In genomic region chr5:10057356-10057755, GRCh38 we compare ENCODE assay signal across 26 cellular contexts.
"Had no signal": no experiment of that assay in that cellular context is flagged by ENCODE, and none has a peak within 500 bp of the region (broad histone marks: within the 10 kb centered on the region; RNA-seq: fewer than 3 reads in every experiment).

No MANE protein-coding gene starts in this region.

- H3K4me3 Mint-ChIP-seq: immature natural killer cell; mesothelial cell of epicardium; naive B cell; natural killer cell; nephron progenitor cell; stimulated activated naive B cell treated with anti-CD40 and anti-IgM and Interleukin-4, amounts not matched to agents 10 μg/mL and 1 μg/mL and 100 μg/mL, for 72 hours had no signal

- H3K9me3 ChIP-seq: pancreas, prostate gland, testis, upper lobe of right lung had no signal

- H3K4me1 ChIP-seq: left ventricle myocardium inferior, pancreas, prostate gland, stomach, testis, tibial artery, upper lobe of right lung had no signal

- H3K4me1 Mint-ChIP-seq: immature natural killer cell; naive B cell; natural killer cell; stimulated activated naive B cell treated with anti-CD40 and anti-IgM and Interleukin-4, amounts not matched to agents 10 μg/mL and 1 μg/mL and 100 μg/mL, for 72 hours had no signal

- DNase-seq: hypothalamus; immature natural killer cell; left ventricle myocardium inferior; mesendoderm; naive B cell; natural killer cell; nephron progenitor cell; pancreas; posterior cingulate gyrus; retina; right cardiac atrium; stimulated activated CD4-positive, alpha-beta T cell treated with anti-CD3 and anti-CD28 coated beads, Interleukin-12 subunit alpha, Interleukin-12 subunit beta, amount 100 ng/mL, for 4 hours; stimulated activated CD4-positive, alpha-beta T cell treated with anti-CD3 and anti-CD28 coated beads, Interleukin-15, amount 100 ng/mL, for 24 hours; stimulated activated CD4-positive, alpha-beta T cell treated with anti-CD3 and anti-CD28 coated beads, Interleukin-2, amount 100 ng/mL, for 24 hours; stimulated activated CD4-positive, alpha-beta T cell treated with anti-CD3 and anti-CD28 coated beads, Interleukin-4, amount 100 ng/mL, for 1 hour; stimulated activated naive B cell treated with anti-CD40 and anti-IgM and Interleukin-4, amounts not matched to agents 10 μg/mL and 1 μg/mL and 100 μg/mL, for 72 hours; stimulated activated naive CD8-positive, alpha-beta T cell treated with anti-CD3 and anti-CD28 coated beads, Interleukin-15, Interleukin-2, amounts not matched to agents 100 U/mL and 50 U/mL, for 24 hours; stomach; testis; tibial artery; trophoblast cell; upper lobe of right lung had no signal

- H3K4me3 ChIP-seq: left ventricle myocardium inferior, lung, pancreas, prostate gland, skin epidermis, stomach, testis, tibial artery, upper lobe of right lung had no signal

- H3K36me3 Mint-ChIP-seq: immature natural killer cell, naive B cell had no signal

- H3K27me3 ChIP-seq: pancreas, testis, tibial artery, upper lobe of right lung had no signal

- H3K27ac ChIP-seq: left ventricle myocardium inferior, pancreas, prostate gland, skin epidermis, stomach, testis, tibial artery, upper lobe of right lung had no signal

- H3K36me3 ChIP-seq: left ventricle myocardium inferior, pancreas, prostate gland, stomach, tibial artery, upper lobe of right lung had no signal

- H3K27ac Mint-ChIP-seq: immature natural killer cell; mesothelial cell of epicardium; naive B cell; natural killer cell; stimulated activated naive B cell treated with anti-CD40 and anti-IgM and Interleukin-4, amounts not matched to agents 10 μg/mL and 1 μg/mL and 100 μg/mL, for 72 hours had no signal
